Comparison of ENCODE assay signal across 24 cellular contexts in the genomic region with DNA sequence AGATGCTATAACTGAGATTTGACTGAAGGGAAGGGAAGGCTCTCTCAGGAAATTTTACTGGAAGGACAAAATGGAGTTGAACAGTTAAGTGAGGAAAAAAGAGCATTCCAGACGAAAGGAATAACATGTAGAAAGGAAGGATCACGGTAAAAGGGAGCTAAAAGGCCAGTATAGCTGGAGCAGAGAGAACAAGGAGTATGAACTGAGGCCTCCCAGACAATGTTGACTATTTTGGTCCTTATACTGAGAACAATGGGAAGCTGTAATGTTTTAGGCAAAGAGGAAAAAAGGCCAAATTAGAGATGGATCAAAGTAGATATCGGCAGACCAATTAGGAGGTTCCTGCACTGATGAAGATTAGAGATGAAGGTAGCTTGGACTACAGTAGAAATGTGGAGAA.
"Had no signal": no experiment of that assay in that cellular context is flagged by ENCODE, and none has a peak within 500 bp of the region (broad histone marks: within the 10 kb centered on the region; RNA-seq: fewer than 3 reads in every experiment).

No MANE protein-coding gene starts in this region.

- H3K27ac Mint-ChIP-seq: activated CD4-positive, alpha-beta memory T cell treated with anti-CD3 and anti-CD28 coated beads, Interleukin-2, amount 10 ng/mL, durations not matched to agents 7 days and 5 days; activated CD8-positive, alpha-beta memory T cell treated with anti-CD3 and anti-CD28 coated beads, Interleukin-2, amount 10 ng/mL, durations not matched to agents 7 days and 5 days; activated naive CD8-positive, alpha-beta T cell treated with anti-CD3 and anti-CD28 coated beads, Interleukin-2, amount 10 ng/mL, durations not matched to agents 7 days and 5 days; endodermal cell; natural killer cell treated with Interleukin-12 subunit alpha and Interleukin-12 subunit beta and Interleukin-15 and Interleukin-18, amount 100 ng/mL, for 72 hours; stimulated activated naive B cell treated with anti-CD40 and anti-IgM and Interleukin-4, amounts not matched to agents 10 μg/mL and 1 μg/mL and 100 μg/mL, for 72 hours; type B pancreatic cell had no signal

- H3K27me3 Mint-ChIP-seq: activated CD4-positive, alpha-beta memory T cell treated with anti-CD3 and anti-CD28 coated beads, Interleukin-2, amount 10 ng/mL, durations not matched to agents 7 days and 5 days; activated CD8-positive, alpha-beta memory T cell treated with anti-CD3 and anti-CD28 coated beads, Interleukin-2, amount 10 ng/mL, durations not matched to agents 7 days and 5 days; activated naive CD8-positive, alpha-beta T cell treated with anti-CD3 and anti-CD28 coated beads, Interleukin-2, amount 10 ng/mL, durations not matched to agents 7 days and 5 days; natural killer cell treated with Interleukin-12 subunit alpha and Interleukin-12 subunit beta and Interleukin-15 and Interleukin-18, amount 100 ng/mL, for 72 hours; stimulated activated naive B cell treated with anti-CD40 and anti-IgM and Interleukin-4, amounts not matched to agents 10 μg/mL and 1 μg/mL and 100 μg/mL, for 72 hours; type B pancreatic cell had no signal

- H3K9me3 ChIP-seq: body of pancreas, colonic mucosa, esophagus squamous epithelium, gastrocnemius medialis, neutrophil, pancreas, SJCRH30, thoracic aorta had no signal

- ATAC-seq: activated CD8-positive, alpha-beta memory T cell treated with anti-CD3 and anti-CD28 coated beads, Interleukin-2, amount 10 ng/mL, durations not matched to agents 7 days and 5 days; body of pancreas; gastrocnemius medialis; natural killer cell treated with Interleukin-12 subunit alpha and Interleukin-12 subunit beta and Interleukin-15 and Interleukin-18, amount 100 ng/mL, for 72 hours; pancreas; right cardiac atrium; stimulated activated naive B cell treated with anti-CD40 and anti-IgM and Interleukin-4, amounts not matched to agents 10 μg/mL and 1 μg/mL and 100 μg/mL, for 72 hours had no signal

- DNase-seq: activated CD4-positive, alpha-beta memory T cell treated with anti-CD3 and anti-CD28 coated beads, Interleukin-2, amount 10 ng/mL, durations not matched to agents 7 days and 5 days; activated CD4-positive, alpha-beta T cell treated with anti-CD3 and anti-CD28 coated beads for 48 hours; activated CD4-positive, CD25-positive, alpha-beta regulatory T cell; activated CD8-positive, alpha-beta memory T cell treated with anti-CD3 and anti-CD28 coated beads, Interleukin-2, amount 10 ng/mL, durations not matched to agents 7 days and 5 days; activated naive CD4-positive, alpha-beta T cell; activated naive CD8-positive, alpha-beta T cell treated with anti-CD3 and anti-CD28 coated beads, Interleukin-2, amount 10 ng/mL, durations not matched to agents 7 days and 5 days; activated T-cell treated with anti-CD3 and anti-CD28 coated beads for 4 hours; amniotic stem cell; body of pancreas; colonic mucosa; endodermal cell; esophagus squamous epithelium; gastrocnemius medialis; head of caudate nucleus; hypothalamus; pancreas; right cardiac atrium; SJCRH30; stimulated activated CD4-positive, alpha-beta T cell treated with anti-CD3 and anti-CD28 coated beads, Interleukin-1b, Interleukin-23, amount 100 ng/mL, for 48 hours; stimulated activated naive B cell treated with anti-CD40 and anti-IgM and Interleukin-4, amounts not matched to agents 10 μg/mL and 1 μg/mL and 100 μg/mL, for 72 hours had no signal

- H3K9me3 Mint-ChIP-seq: activated CD4-positive, alpha-beta memory T cell treated with anti-CD3 and anti-CD28 coated beads, Interleukin-2, amount 10 ng/mL, durations not matched to agents 7 days and 5 days; activated naive CD8-positive, alpha-beta T cell treated with anti-CD3 and anti-CD28 coated beads, Interleukin-2, amount 10 ng/mL, durations not matched to agents 7 days and 5 days; endodermal cell; natural killer cell treated with Interleukin-12 subunit alpha and Interleukin-12 subunit beta and Interleukin-15 and Interleukin-18, amount 100 ng/mL, for 72 hours; stimulated activated naive B cell treated with anti-CD40 and anti-IgM and Interleukin-4, amounts not matched to agents 10 μg/mL and 1 μg/mL and 100 μg/mL, for 72 hours; type B pancreatic cell had no signal

- H3K4me3 Mint-ChIP-seq: activated CD4-positive, alpha-beta memory T cell treated with anti-CD3 and anti-CD28 coated beads, Interleukin-2, amount 10 ng/mL, durations not matched to agents 7 days and 5 days; activated CD8-positive, alpha-beta memory T cell treated with anti-CD3 and anti-CD28 coated beads, Interleukin-2, amount 10 ng/mL, durations not matched to agents 7 days and 5 days; activated naive CD8-positive, alpha-beta T cell treated with anti-CD3 and anti-CD28 coated beads, Interleukin-2, amount 10 ng/mL, durations not matched to agents 7 days and 5 days; endodermal cell; natural killer cell treated with Interleukin-12 subunit alpha and Interleukin-12 subunit beta and Interleukin-15 and Interleukin-18, amount 100 ng/mL, for 72 hours; stimulated activated naive B cell treated with anti-CD40 and anti-IgM and Interleukin-4, amounts not matched to agents 10 μg/mL and 1 μg/mL and 100 μg/mL, for 72 hours; type B pancreatic cell had no signal

- H3K4me1 Mint-ChIP-seq: activated CD4-positive, alpha-beta memory T cell treated with anti-CD3 and anti-CD28 coated beads, Interleukin-2, amount 10 ng/mL, durations not matched to agents 7 days and 5 days; activated CD8-positive, alpha-beta memory T cell treated with anti-CD3 and anti-CD28 coated beads, Interleukin-2, amount 10 ng/mL, durations not matched to agents 7 days and 5 days; endodermal cell had no signal
